8 cellular contexts compared by ENCODE assay signal in genomic region chr2:189440644-189440946, GRCh38. TPM values are rescaled to one million over a fixed set of nuclear protein-coding genes. Genes with fewer than 3 reads are reported as not detected.
DNase-seq lines count a peak whose midpoint lies in the region; ATAC-seq and TF ChIP-seq lines count a peak whose summit lies in the region.

No MANE protein-coding gene starts in this region.

- H3K4me3 Mint-ChIP-seq in progenitor cell of endocrine pancreas (ENCODE audit: low read depth) = no peak overlapping the region

- peaks cover 5% of the 10 kb centered on the region for H3K27me3 Mint-ChIP-seq in progenitor cell of endocrine pancreas

- no peaks in the 10 kb centered on the region for H3K36me3 ChIP-seq in Peyer's patch

- TF ChIP-seq POLR2A in Peyer's patch (IDR thresholded peaks at IDR 0.05) = no peak

- DNase-seq in Peyer's patch = no peak
- no peak for DNase-seq in fibroblast of pulmonary artery (ENCODE audit: low read depth)
- DNase-seq in progenitor cell of endocrine pancreas (ENCODE audit: low spot score, unreplicated experiment) = no peak
- DNase-seq in activated gamma-delta T cell (lab: John Stamatoyannopoulos, UW) = no peak
- no peak for DNase-seq in OCI-M2 (lab: John Stamatoyannopoulos, UW; ENCODE audit: unreplicated experiment)
- no peak for DNase-seq in NCI-H1694 treated with DMSO at 0.1 percent for 48 hours (lab: John Stamatoyannopoulos, UW)

- H3K4me1 Mint-ChIP-seq in progenitor cell of endocrine pancreas (ENCODE audit: low read depth) = peaks cover 9% of the 10 kb centered on the region

- TF ChIP-seq CTCF in Peyer's patch (IDR thresholded peaks at IDR 0.05) (no peak), fibroblast of pulmonary artery (IDR thresholded peaks at IDR 0.05; ENCODE audit: low read length, missing control alignments) (no peak), progenitor cell of endocrine pancreas (IDR thresholded peaks at IDR 0.05; ENCODE audit: unreplicated experiment) (no peak)

- no peaks in the 10 kb centered on the region for H3K27me3 ChIP-seq in Peyer's patch

- no peaks in the 10 kb centered on the region for H3K9me3 ChIP-seq in Peyer's patch

- peaks cover 0 to 16% (median 8%) of the 10 kb centered on the region in 4 donors for H3K4me1 ChIP-seq in Peyer's patch

- no peaks in the 10 kb centered on the region for H3K36me3 Mint-ChIP-seq in progenitor cell of endocrine pancreas (ENCODE audit: insufficient read depth)

- H3K27ac Mint-ChIP-seq in progenitor cell of endocrine pancreas = peak overlapping the region; percentile 100

- no peaks in the 10 kb centered on the region for H3K9me3 Mint-ChIP-seq in progenitor cell of endocrine pancreas (ENCODE audit: low read depth)

- H3K4me3 ChIP-seq in Peyer's patch (peak overlapping the region; percentile 57 to 85 (median 74)), fibroblast of pulmonary artery (replicated peaks; ENCODE audit: low read depth, low read length) (peak overlapping the region; percentile 66)

- ATAC-seq in GM18498 (IDR thresholded peaks at IDR 0.05; ENCODE audit: unreplicated experiment) = peak; percentile 27
- ATAC-seq in HG02571 (IDR thresholded peaks at IDR 0.05; ENCODE audit: unreplicated experiment) = peak; percentile 28

- peak overlapping the region; percentile 81 to 91 (median 85) for H3K27ac ChIP-seq in Peyer's patch

RNA-seq across cellular contexts. Expression of gene WDR75, which starts 0.7 kb away (rescaled TPM):
- total RNA-seq in Peyer's patch (10 to 100 TPM; 21.5 to 45.4 (median 32.3) TPM), progenitor cell of endocrine pancreas (40.0 and 44.8 TPM in 2 replicates)
